20 cellular contexts compared by ENCODE assay signal in the genomic region with DNA sequence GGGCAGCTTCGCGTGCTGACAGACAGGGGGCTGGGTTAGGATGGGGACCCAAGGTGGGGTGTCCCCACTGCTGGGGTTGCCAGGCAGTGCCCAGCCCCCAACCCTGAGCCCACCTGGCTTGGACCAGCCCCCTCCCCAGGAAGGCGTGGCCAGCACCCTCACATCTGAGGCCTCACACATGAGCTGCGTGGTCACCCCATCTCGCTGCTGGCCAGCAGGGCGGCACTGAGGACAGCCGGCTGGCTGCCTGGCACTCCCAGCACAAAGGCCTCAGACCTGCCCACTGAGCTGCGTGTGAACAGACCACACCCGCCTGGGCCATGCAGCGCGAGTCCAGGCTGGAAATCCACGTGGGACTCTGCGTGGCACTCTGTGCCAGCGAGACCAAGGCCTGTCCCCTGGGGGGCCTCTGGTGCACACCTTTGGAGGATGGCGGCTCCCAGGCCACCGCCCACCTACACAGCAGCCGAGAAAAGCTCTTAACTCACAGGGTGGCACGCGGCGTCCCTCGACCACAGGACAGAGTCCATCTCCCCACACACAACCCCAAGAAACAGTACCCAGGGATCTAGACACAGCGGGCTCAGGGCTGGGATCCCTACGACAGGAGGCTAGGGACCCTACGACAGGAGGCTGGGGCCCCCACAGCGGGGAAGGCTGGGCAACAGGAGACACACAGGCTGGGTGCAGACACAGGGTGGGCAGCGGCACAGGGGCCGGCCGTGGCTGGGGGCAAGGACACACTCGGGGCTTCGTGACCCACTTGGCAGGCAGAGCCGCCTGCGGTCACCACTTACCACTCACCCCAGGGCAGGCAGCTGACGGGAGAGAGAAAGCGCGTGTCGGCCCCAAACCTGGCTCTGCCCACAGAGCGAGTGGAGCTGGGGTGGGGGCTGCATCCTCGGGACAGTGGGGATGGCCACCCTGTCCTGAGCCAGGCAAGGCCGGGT.
DNase-seq lines count a peak whose midpoint lies in the region; ATAC-seq lines count a peak whose summit lies in the region.
"Had no signal": no experiment of that assay in that cellular context is flagged by ENCODE, and none has a peak within 500 bp of the region (broad histone marks: within the 10 kb centered on the region; RNA-seq: fewer than 3 reads in every experiment).

No MANE protein-coding gene starts in this region.

- no peak overlapping the region for H3K4me2 ChIP-seq in BLaER1

- H3K27ac ChIP-seq in BLaER1 (0 out of 2 replicates have a peak overlapping the region, but pooled peaks have one; percentile 6), mucosa of rectum (ENCODE audit: low read depth in 2 of 2, low read length in 2 of 2) (peak overlapping the region; percentile 83 to 93)
- H3K27ac ChIP-seq: ascending aorta, gastroesophageal sphincter, uterus had no signal

- no peak for ATAC-seq in central memory CD8-positive, alpha-beta T cell (replicated peaks; ENCODE audit: extremely low read depth, poor library complexity, severe bottlenecking)
- no peak for ATAC-seq in GM18511 (IDR thresholded peaks at IDR 0.05; ENCODE audit: unreplicated experiment)
- ATAC-seq: gastroesophageal sphincter had no signal

- DNase-seq in COLO668 (lab: John Stamatoyannopoulos, UW; ENCODE audit: unreplicated experiment) (peak; percentile 39), HCEC 1CT (no peak)
- no peak for DNase-seq in central memory CD8-positive, alpha-beta T cell (ENCODE audit: low spot score in 2 of 2)
- DNase-seq in central memory CD4-positive, alpha-beta T cell, result no peak
- DNase-seq: activated CD4-positive, alpha-beta T cell treated with anti-CD3 and anti-CD28 coated beads for 4 hours; activated effector memory CD4-positive, alpha-beta T cell treated with anti-CD3 and anti-CD28 coated beads, Interleukin-2, amount 50 U/mL, for 16 hours; activated naive CD8-positive, alpha-beta T cell treated with anti-CD3 and anti-CD28 coated beads for 36 hours; activated T-cell treated with anti-CD3 and anti-CD28 coated beads, Interleukin-2, amount 50 U/mL, for 1 hour; CD4-positive, alpha-beta memory T cell; NCI-H446 treated with DMSO at 0.1 percent for 48 hours; SHP77 treated with DMSO at 0.1 percent for 48 hours; stimulated activated naive CD4-positive, alpha-beta T cell treated with Interleukin-2 at 50 U/mL for 16 hours; uterus had no signal

- H3K9me3 ChIP-seq in BLaER1 (no peaks in the 10 kb centered on the region), mucosa of rectum (ENCODE audit: control insufficient read depth in 2 of 2, low read length in 2 of 2) (no peaks in the 10 kb centered on the region)
- H3K9me3 ChIP-seq: ascending aorta, gastroesophageal sphincter, uterus had no signal

- H3K27me3 Mint-ChIP-seq in central memory CD8-positive, alpha-beta T cell, result no peaks in the 10 kb centered on the region
- H3K27me3 Mint-ChIP-seq: activated naive CD8-positive, alpha-beta T cell treated with anti-CD3 and anti-CD28 coated beads for 36 hours; CD4-positive, alpha-beta memory T cell had no signal

- no peaks in the 10 kb centered on the region for H3K9me3 Mint-ChIP-seq in central memory CD8-positive, alpha-beta T cell
- H3K9me3 Mint-ChIP-seq: activated naive CD8-positive, alpha-beta T cell treated with anti-CD3 and anti-CD28 coated beads for 36 hours; T-helper 2 cell treated with Interferon-gamma antibody and Interleukin-4, amounts not matched to agents 5 μg/mL and 100 μg/mL, for 36 hours had no signal

- H3K36me3 ChIP-seq in BLaER1 (peaks cover 93% of the 10 kb centered on the region), mucosa of rectum (ENCODE audit: control insufficient read depth in 2 of 2, insufficient read depth in 2 of 2, low read length in 2 of 2) (peaks cover 32 to 45% of the 10 kb centered on the region in 2 donors)
- H3K36me3 ChIP-seq: uterus had no signal

- H4K20me1 ChIP-seq in BLaER1, result peaks cover 32% of the 10 kb centered on the region

- H3K4me1 ChIP-seq in BLaER1 (peaks cover 4% of the 10 kb centered on the region), mucosa of rectum (ENCODE audit: control insufficient read depth in 2 of 2, insufficient read depth in 2 of 2, low read length in 2 of 2) (peaks cover 17 to 23% of the 10 kb centered on the region in 2 donors)
- H3K4me1 ChIP-seq: ascending aorta, uterus had no signal

- H3K9ac ChIP-seq in BLaER1, result no peak overlapping the region
- peak overlapping the region in 1 of 2 donors; percentile 86 for H3K9ac ChIP-seq in mucosa of rectum (ENCODE audit: low read depth in 1 of 2, low read length in 2 of 2)

- H3K4me1 Mint-ChIP-seq in central memory CD8-positive, alpha-beta T cell, result no peaks in the 10 kb centered on the region
- H3K4me1 Mint-ChIP-seq: activated naive CD8-positive, alpha-beta T cell treated with anti-CD3 and anti-CD28 coated beads for 36 hours; CD4-positive, alpha-beta memory T cell had no signal

- H3K27me3 ChIP-seq in BLaER1 (no peaks in the 10 kb centered on the region), mucosa of rectum (ENCODE audit: control insufficient read depth in 2 of 2, insufficient read depth in 2 of 2, low read length in 2 of 2) (no peaks in the 10 kb centered on the region)
- H3K27me3 ChIP-seq: ascending aorta, dorsolateral prefrontal cortex, uterus had no signal

- peak overlapping the region; percentile 75 for H3K27ac Mint-ChIP-seq in central memory CD8-positive, alpha-beta T cell (ENCODE audit: low read depth)
- H3K27ac Mint-ChIP-seq: activated naive CD8-positive, alpha-beta T cell treated with anti-CD3 and anti-CD28 coated beads for 36 hours; T-helper 2 cell treated with Interferon-gamma antibody and Interleukin-4, amounts not matched to agents 5 μg/mL and 100 μg/mL, for 36 hours had no signal

- H3K36me3 Mint-ChIP-seq in central memory CD8-positive, alpha-beta T cell (ENCODE audit: insufficient read depth), result peaks cover 26% of the 10 kb centered on the region

- H3K4me3 ChIP-seq in BLaER1 (no peak overlapping the region), mucosa of rectum (ENCODE audit: low read length in 2 of 2) (peak overlapping the region; percentile 48 to 50)
- H3K4me3 ChIP-seq: ascending aorta, dorsolateral prefrontal cortex, gastroesophageal sphincter, uterus had no signal

- no peak overlapping the region for H3K4me3 Mint-ChIP-seq in central memory CD8-positive, alpha-beta T cell
- H3K4me3 Mint-ChIP-seq: activated naive CD8-positive, alpha-beta T cell treated with anti-CD3 and anti-CD28 coated beads for 36 hours; CD4-positive, alpha-beta memory T cell; T-helper 2 cell treated with Interferon-gamma antibody and Interleukin-4, amounts not matched to agents 5 μg/mL and 100 μg/mL, for 36 hours had no signal
